Comparison of ENCODE assay signal across 3 cellular contexts in genomic region chr18:63366991-63367240, GRCh38.
TF ChIP-seq lines count a peak whose summit lies in the region.

A gene with protein sequence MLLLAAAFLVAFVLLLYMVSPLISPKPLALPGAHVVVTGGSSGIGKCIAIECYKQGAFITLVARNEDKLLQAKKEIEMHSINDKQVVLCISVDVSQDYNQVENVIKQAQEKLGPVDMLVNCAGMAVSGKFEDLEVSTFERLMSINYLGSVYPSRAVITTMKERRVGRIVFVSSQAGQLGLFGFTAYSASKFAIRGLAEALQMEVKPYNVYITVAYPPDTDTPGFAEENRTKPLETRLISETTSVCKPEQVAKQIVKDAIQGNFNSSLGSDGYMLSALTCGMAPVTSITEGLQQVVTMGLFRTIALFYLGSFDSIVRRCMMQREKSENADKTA (minus strand): TSS chr18:63367206. CDS start chr18:63367118, 88 bp downstream.

TF ChIP-seq in SK-N-SH, 30 proteins besides CTCF, POLR2A, EP300 and RAD21 (continued from another document):
- TF ChIP-seq, protein P1, sequence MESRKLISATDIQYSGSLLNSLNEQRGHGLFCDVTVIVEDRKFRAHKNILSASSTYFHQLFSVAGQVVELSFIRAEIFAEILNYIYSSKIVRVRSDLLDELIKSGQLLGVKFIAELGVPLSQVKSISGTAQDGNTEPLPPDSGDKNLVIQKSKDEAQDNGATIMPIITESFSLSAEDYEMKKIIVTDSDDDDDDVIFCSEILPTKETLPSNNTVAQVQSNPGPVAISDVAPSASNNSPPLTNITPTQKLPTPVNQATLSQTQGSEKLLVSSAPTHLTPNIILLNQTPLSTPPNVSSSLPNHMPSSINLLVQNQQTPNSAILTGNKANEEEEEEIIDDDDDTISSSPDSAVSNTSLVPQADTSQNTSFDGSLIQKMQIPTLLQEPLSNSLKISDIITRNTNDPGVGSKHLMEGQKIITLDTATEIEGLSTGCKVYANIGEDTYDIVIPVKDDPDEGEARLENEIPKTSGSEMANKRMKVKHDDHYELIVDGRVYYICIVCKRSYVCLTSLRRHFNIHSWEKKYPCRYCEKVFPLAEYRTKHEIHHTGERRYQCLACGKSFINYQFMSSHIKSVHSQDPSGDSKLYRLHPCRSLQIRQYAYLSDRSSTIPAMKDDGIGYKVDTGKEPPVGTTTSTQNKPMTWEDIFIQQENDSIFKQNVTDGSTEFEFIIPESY (IDR thresholded peaks at IDR 0.05; ENCODE audit: borderline replicate concordance, low read depth) = no peak
- TF ChIP-seq SMC3 (IDR thresholded peaks at IDR 0.05; ENCODE audit: low read depth, low read length) (no peak), YY1 (IDR thresholded peaks at IDR 0.05; ENCODE audit: low read depth) (no peak), SIN3A (IDR thresholded peaks at IDR 0.05; ENCODE audit: borderline replicate concordance, low read depth, low read length) (no peak), MXI1 (IDR thresholded peaks at IDR 0.05; ENCODE audit: low read depth, low read length) (peak; percentile 26; the same call in 1 of the 2 replicates), TAF1 (IDR thresholded peaks at IDR 0.05; ENCODE audit: borderline replicate concordance, low read depth, low read length) (no peak), RCOR1 (IDR thresholded peaks at IDR 0.05; ENCODE audit: low read length) (no peak), FOXJ3 (CRISPR knock-in tag; IDR thresholded peaks at IDR 0.05) (no peak), TCF12 (IDR thresholded peaks at IDR 0.05) (no peak), MAX (IDR thresholded peaks at IDR 0.05; ENCODE audit: low read depth) (0 out of 2 replicates have a peak, but pooled peaks have one; percentile 1), FOSL2 (IDR thresholded peaks at IDR 0.05; ENCODE audit: borderline replicate concordance, low read depth) (no peak), NRF1 (IDR thresholded peaks at IDR 0.05; ENCODE audit: low read depth, low read length) (no peak), ELF1 (IDR thresholded peaks at IDR 0.05) (no peak), RFX5 (IDR thresholded peaks at IDR 0.05; ENCODE audit: low read length) (no peak), NFIC (IDR thresholded peaks at IDR 0.05; ENCODE audit: borderline replicate concordance) (no peak)
- TF ChIP-seq, protein P2, sequence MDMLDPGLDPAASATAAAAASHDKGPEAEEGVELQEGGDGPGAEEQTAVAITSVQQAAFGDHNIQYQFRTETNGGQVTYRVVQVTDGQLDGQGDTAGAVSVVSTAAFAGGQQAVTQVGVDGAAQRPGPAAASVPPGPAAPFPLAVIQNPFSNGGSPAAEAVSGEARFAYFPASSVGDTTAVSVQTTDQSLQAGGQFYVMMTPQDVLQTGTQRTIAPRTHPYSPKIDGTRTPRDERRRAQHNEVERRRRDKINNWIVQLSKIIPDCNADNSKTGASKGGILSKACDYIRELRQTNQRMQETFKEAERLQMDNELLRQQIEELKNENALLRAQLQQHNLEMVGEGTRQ (IDR thresholded peaks at IDR 0.05; ENCODE audit: borderline replicate concordance, low read depth, low read length) = no peak
TF ChIP-seq in SK-N-SH: peak in this region for 2.

TF ChIP-seq in SK-N-SH treated with all-trans-retinoic acid at 6 μM for 48 hours, 23 proteins besides CTCF, POLR2A, EP300 and RAD21 (continued from another document):
- TF ChIP-seq CSRNP3 (CRISPR knock-in tag; IDR thresholded peaks at IDR 0.05) = no peak
- no peak for TF ChIP-seq ISL1 (CRISPR knock-in tag; IDR thresholded peaks at IDR 0.05)
- TF ChIP-seq, protein P3, sequence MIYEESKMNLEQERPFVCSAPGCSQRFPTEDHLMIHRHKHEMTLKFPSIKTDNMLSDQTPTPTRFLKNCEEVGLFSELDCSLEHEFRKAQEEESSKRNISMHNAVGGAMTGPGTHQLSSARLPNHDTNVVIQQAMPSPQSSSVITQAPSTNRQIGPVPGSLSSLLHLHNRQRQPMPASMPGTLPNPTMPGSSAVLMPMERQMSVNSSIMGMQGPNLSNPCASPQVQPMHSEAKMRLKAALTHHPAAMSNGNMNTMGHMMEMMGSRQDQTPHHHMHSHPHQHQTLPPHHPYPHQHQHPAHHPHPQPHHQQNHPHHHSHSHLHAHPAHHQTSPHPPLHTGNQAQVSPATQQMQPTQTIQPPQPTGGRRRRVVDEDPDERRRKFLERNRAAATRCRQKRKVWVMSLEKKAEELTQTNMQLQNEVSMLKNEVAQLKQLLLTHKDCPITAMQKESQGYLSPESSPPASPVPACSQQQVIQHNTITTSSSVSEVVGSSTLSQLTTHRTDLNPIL (CRISPR knock-in tag; IDR thresholded peaks at IDR 0.05; ENCODE audit: low read depth) = no peak
- TF ChIP-seq RARB (CRISPR knock-in tag; IDR thresholded peaks at IDR 0.05) = no peak
- TF ChIP-seq GLIS3 (CRISPR knock-in tag; IDR thresholded peaks at IDR 0.05) = no peak
- TF ChIP-seq, protein P4, sequence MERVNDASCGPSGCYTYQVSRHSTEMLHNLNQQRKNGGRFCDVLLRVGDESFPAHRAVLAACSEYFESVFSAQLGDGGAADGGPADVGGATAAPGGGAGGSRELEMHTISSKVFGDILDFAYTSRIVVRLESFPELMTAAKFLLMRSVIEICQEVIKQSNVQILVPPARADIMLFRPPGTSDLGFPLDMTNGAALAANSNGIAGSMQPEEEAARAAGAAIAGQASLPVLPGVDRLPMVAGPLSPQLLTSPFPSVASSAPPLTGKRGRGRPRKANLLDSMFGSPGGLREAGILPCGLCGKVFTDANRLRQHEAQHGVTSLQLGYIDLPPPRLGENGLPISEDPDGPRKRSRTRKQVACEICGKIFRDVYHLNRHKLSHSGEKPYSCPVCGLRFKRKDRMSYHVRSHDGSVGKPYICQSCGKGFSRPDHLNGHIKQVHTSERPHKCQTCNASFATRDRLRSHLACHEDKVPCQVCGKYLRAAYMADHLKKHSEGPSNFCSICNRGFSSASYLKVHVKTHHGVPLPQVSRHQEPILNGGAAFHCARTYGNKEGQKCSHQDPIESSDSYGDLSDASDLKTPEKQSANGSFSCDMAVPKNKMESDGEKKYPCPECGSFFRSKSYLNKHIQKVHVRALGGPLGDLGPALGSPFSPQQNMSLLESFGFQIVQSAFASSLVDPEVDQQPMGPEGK (CRISPR knock-in tag; IDR thresholded peaks at IDR 0.05; ENCODE audit: borderline replicate concordance) = no peak
- TF ChIP-seq OSR1 (CRISPR knock-in tag; IDR thresholded peaks at IDR 0.05) = no peak
- no peak for TF ChIP-seq BACH2 (CRISPR knock-in tag; IDR thresholded peaks at IDR 0.05; ENCODE audit: borderline replicate concordance)
- TF ChIP-seq, protein P5, sequence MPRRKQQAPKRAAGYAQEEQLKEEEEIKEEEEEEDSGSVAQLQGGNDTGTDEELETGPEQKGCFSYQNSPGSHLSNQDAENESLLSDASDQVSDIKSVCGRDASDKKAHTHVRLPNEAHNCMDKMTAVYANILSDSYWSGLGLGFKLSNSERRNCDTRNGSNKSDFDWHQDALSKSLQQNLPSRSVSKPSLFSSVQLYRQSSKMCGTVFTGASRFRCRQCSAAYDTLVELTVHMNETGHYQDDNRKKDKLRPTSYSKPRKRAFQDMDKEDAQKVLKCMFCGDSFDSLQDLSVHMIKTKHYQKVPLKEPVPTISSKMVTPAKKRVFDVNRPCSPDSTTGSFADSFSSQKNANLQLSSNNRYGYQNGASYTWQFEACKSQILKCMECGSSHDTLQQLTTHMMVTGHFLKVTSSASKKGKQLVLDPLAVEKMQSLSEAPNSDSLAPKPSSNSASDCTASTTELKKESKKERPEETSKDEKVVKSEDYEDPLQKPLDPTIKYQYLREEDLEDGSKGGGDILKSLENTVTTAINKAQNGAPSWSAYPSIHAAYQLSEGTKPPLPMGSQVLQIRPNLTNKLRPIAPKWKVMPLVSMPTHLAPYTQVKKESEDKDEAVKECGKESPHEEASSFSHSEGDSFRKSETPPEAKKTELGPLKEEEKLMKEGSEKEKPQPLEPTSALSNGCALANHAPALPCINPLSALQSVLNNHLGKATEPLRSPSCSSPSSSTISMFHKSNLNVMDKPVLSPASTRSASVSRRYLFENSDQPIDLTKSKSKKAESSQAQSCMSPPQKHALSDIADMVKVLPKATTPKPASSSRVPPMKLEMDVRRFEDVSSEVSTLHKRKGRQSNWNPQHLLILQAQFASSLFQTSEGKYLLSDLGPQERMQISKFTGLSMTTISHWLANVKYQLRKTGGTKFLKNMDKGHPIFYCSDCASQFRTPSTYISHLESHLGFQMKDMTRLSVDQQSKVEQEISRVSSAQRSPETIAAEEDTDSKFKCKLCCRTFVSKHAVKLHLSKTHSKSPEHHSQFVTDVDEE (CRISPR knock-in tag; IDR thresholded peaks at IDR 0.05) = no peak
- TF ChIP-seq TOX (CRISPR knock-in tag; IDR thresholded peaks at IDR 0.05; ENCODE audit: borderline replicate concordance) = no peak
- TF ChIP-seq SNAI2 (CRISPR knock-in tag; IDR thresholded peaks at IDR 0.05) = no peak

TF ChIP-seq in K562, 482 proteins besides CTCF, POLR2A, EP300 and RAD21 (continued from another document):
- no peak for TF ChIP-seq SFPQ (IDR thresholded peaks at IDR 0.05; ENCODE audit: low read depth, low read length)
- TF ChIP-seq PHF8 (IDR thresholded peaks at IDR 0.05; ENCODE audit: borderline replicate concordance, low read length) = peak; percentile 66; the same call in 1 of the 2 replicates
- peak; percentile 27 for TF ChIP-seq PCBP1 (IDR thresholded peaks at IDR 0.05; ENCODE audit: low read depth, low read length, poor library complexity, severe bottlenecking)
- peak; percentile 17 for TF ChIP-seq RBM25 (IDR thresholded peaks at IDR 0.05; ENCODE audit: low read depth, low read length, severe bottlenecking)
- TF ChIP-seq VEZF1 (CRISPR knock-in tag; IDR thresholded peaks at IDR 0.05) = 0 out of 2 replicates have a peak, but pooled peaks have one; percentile 52
- TF ChIP-seq TAF1 (IDR thresholded peaks at IDR 0.05; ENCODE audit: control insufficient read depth, extremely low read depth, insufficient read depth, low read length, severe bottlenecking) = peak; percentile 0
- TF ChIP-seq MEF2A (IDR thresholded peaks at IDR 0.05; ENCODE audit: control insufficient read depth, low read depth, low read length) = no peak
- TF ChIP-seq MYC (IDR thresholded peaks at IDR 0.05; ENCODE audit: low read depth, low read length) = 0 out of 2 replicates have a peak, but pooled peaks have one; percentile 34
- no peak for TF ChIP-seq MYC (CRISPR knock-in tag; IDR thresholded peaks at IDR 0.05; ENCODE audit: borderline replicate concordance, low read depth)
- 0 out of 2 replicates have a peak, but pooled peaks have one; percentile 16 for TF ChIP-seq SIN3B (IDR thresholded peaks at IDR 0.05; ENCODE audit: low read depth)
- peak; percentile 33 for TF ChIP-seq CCNT2 (IDR thresholded peaks at IDR 0.05; ENCODE audit: borderline replicate concordance, extremely low read depth, insufficient read length, low read depth, low read length)
